Comparison of ENCODE assay signal across 9 cellular contexts in the genomic region with DNA sequence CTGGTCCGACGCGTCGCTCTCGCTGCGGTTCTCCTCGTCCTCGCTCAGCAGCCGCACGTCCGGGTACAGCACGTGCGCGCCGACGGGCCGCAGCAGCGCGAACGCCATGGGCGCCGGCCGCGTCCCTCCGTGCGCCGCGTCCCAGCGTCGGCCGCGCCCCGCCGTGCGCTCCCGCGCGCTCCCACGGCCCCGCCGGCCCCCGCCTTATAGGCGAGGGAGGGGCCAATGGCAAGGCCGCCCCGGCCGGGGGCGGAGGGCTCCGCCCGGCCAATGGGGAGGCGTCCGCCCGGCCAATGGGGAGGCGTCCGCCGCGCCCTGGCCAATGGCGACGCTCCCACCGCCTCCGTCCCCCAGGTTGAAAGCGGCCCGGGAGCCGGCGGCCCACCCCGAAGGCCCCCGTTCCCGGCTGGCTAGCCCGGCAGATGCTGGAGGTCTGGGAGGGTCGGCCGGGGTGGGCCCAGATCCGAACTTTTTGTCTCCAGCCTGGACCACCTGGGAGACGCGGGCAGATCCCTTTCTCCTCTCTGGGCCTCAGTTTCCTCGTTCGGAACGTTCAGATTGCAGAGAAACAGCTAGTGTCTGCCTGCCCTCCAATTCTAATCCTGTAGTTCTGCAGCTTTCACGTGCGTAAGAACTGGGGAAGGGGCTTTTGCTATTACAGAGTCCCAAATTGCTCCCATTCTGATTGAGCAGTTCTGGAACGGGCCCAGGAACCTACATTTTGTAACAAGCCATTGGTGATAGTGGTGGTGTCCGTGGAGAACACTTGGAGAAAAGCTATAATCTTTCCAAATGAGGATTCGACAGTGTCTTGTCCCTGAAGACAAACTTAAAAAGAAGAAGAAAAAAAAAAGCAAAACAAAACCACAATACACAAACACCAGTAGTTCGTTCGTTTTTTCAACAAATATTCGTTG. TPM values are rescaled to one million over a fixed set of nuclear protein-coding genes. Genes with fewer than 3 reads are reported as not detected.
A peak's percentile ranks its signal among the peaks of the same experiment; 100 is the strongest.
DNase-seq lines count a peak whose midpoint lies in the region; ATAC-seq and TF ChIP-seq lines count a peak whose summit lies in the region.
"Had no signal": no experiment of that assay in that cellular context is flagged by ENCODE, and none has a peak within 500 bp of the region (broad histone marks: within the 10 kb centered on the region; RNA-seq: fewer than 3 reads in every experiment).

A gene with protein sequence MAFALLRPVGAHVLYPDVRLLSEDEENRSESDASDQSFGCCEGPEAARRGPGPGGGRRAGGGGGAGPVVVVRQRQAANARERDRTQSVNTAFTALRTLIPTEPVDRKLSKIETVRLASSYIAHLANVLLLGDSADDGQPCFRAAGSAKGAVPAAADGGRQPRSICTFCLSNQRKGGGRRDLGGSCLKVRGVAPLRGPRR (minus strand): TSS at position 180 of the 917 bp plus-strand sequence. CDS start 72 bp downstream, at position 108.

- no peak within 1 kb of the TSS for H2AK5ac ChIP-seq in mesenchymal stem cell (ENCODE audit: low read length, severe bottlenecking)

- H3K4me3 ChIP-seq in choroid plexus epithelial cell (ENCODE audit: low read depth, low read length): no peak within 1 kb of the TSS
- H3K4me3 ChIP-seq in mesenchymal stem cell (ENCODE audit: insufficient read depth in 1 of 2, low read depth in 1 of 2, low read length in 2 of 2): peak within 1 kb of the TSS in 1 of 2 experiments; percentile 14

- no peak within 1 kb of the TSS for H2BK15ac ChIP-seq in mesenchymal stem cell (ENCODE audit: low read depth, poor library complexity, severe bottlenecking)

- H2BK12ac ChIP-seq in mesenchymal stem cell (ENCODE audit: low read length in 2 of 2): no peak within 1 kb of the TSS

- H3K23ac ChIP-seq in mesenchymal stem cell (ENCODE audit: low read length in 2 of 2): no peak within 1 kb of the TSS

- no peaks in the 10 kb centered on the region for H3K79me1 ChIP-seq in mesenchymal stem cell (replicated peaks; ENCODE audit: low read length, poor library complexity, severe bottlenecking)

- H4K91ac ChIP-seq in mesenchymal stem cell (ENCODE audit: low read length): peak within 1 kb of the TSS; percentile 12

- H2BK120ac ChIP-seq in mesenchymal stem cell (ENCODE audit: low read depth, low read length): no peak within 1 kb of the TSS

- no peak within 1 kb of the TSS for H3K9ac ChIP-seq in mesenchymal stem cell (ENCODE audit: low read length)

- peaks cover 80 to 85% of the 10 kb centered on the region in 2 experiments for H3K27me3 ChIP-seq in mesenchymal stem cell (ENCODE audit: control insufficient read depth in 1 of 2, insufficient read depth in 1 of 2, low read length in 2 of 2)

- peak; percentile 93 for DNase-seq in DMS53 (lab: John Stamatoyannopoulos, UW)
- peak; percentile 94 for DNase-seq in NCI-H2171 (lab: John Stamatoyannopoulos, UW)
- peak; percentile 12 for DNase-seq in choroid plexus epithelial cell (ENCODE audit: low read depth)
- no peak for DNase-seq in mesenchymal stem cell
- no peak for DNase-seq in NCI-H226
- DNase-seq in medulla oblongata (ENCODE audit: extremely low spot score): no peak

- H3K18ac ChIP-seq in mesenchymal stem cell (ENCODE audit: low read depth in 1 of 2, low read length in 2 of 2): no peak within 1 kb of the TSS

- H3K14ac ChIP-seq in mesenchymal stem cell (ENCODE audit: low read length in 2 of 2): no peak within 1 kb of the TSS

- peaks cover 12% of the 10 kb centered on the region for H3K4me1 ChIP-seq in mesenchymal stem cell (ENCODE audit: control insufficient read depth, insufficient read depth, low read depth, low read length)

- H3K4me2 ChIP-seq in mesenchymal stem cell (ENCODE audit: low read length, poor library complexity, severe bottlenecking): no peak within 1 kb of the TSS

- no peak within 1 kb of the TSS for H2AFZ ChIP-seq in mesenchymal stem cell (ENCODE audit: low read depth, low read length)

- H3K9me3 ChIP-seq in mesenchymal stem cell (ENCODE audit: control insufficient read depth, low read length): no peaks in the 10 kb centered on the region

- no peak within 1 kb of the TSS for H2BK5ac ChIP-seq in mesenchymal stem cell (ENCODE audit: low read depth, low read length, poor library complexity, severe bottlenecking)

- H4K8ac ChIP-seq in mesenchymal stem cell (ENCODE audit: low read length): peak within 1 kb of the TSS; percentile 20

- ATAC-seq in GM19452 (IDR thresholded peaks at IDR 0.05; ENCODE audit: unreplicated experiment): no peak
- no peak for ATAC-seq in GM21367 (IDR thresholded peaks at IDR 0.05; ENCODE audit: unreplicated experiment)

- H3K27ac ChIP-seq in mesenchymal stem cell (ENCODE audit: low read length, poor library complexity, severe bottlenecking): no peak within 1 kb of the TSS
- H3K27ac ChIP-seq: VCaP had no signal

- no peaks in the 10 kb centered on the region for H3K36me3 ChIP-seq in mesenchymal stem cell (ENCODE audit: control insufficient read depth in 1 of 2, insufficient read depth in 2 of 2, low read depth in 1 of 2, low read length in 2 of 2)

- 16% methylated on average over 79 of the region's 84 CpGs for WGBS in mesenchymal stem cell

- TF ChIP-seq CTCF in choroid plexus epithelial cell (conservative IDR thresholded peaks at IDR 0.05; ENCODE audit: low read depth, low read length): no peak

- no peak within 1 kb of the TSS for H3K4ac ChIP-seq in mesenchymal stem cell (ENCODE audit: low read depth in 1 of 2, low read length in 2 of 2)

RNA-seq across cellular contexts. Expression of the gene that starts here (rescaled TPM):
- not detected for polyA plus RNA-seq in mesenchymal stem cell (2013, experiment 1 of 2)
- not detected for polyA plus RNA-seq in mesenchymal stem cell (2013, experiment 2 of 2)

Comparison
In these comparisons a context has a peak if more than half of its experiments do, and no peak if none do; other contexts are left out.
1. DNase-seq: peak in DMS53 (single experiment), NCI-H2171 (single experiment) and choroid plexus epithelial cell (single experiment); none in mesenchymal stem cell (single experiment), NCI-H226 (single experiment) and medulla oblongata (single experiment).